In the genomic region with DNA sequence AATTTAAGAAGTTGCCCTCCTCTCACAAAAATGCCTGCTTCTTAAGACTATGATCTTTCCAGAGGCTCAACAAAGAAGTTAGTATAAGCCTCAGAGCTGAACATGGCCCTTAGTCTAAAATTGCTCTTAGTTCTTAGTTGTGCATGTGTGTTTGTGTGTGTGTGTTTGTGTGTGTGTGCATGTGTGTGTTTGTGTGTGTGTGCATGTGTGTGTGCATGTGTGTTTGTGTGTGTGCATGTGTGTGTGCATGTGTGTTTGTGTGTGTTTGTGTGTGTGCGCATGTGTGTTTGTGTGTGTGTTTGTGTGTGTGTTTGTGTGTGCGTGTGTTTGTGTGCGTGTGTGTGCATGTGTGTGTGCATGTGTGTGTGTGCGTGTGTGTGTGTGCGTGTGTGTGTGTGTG, we compare ENCODE assay signal across 32 cellular contexts. TPM values are rescaled to one million over a fixed set of nuclear protein-coding genes. Genes with fewer than 3 reads are reported as not detected.
"Had no signal": no experiment of that assay in that cellular context is flagged by ENCODE, and none has a peak within 500 bp of the region (broad histone marks: within the 10 kb centered on the region; RNA-seq: fewer than 3 reads in every experiment).

No MANE protein-coding gene starts in this region.

- DNase-seq: activated CD4-positive, alpha-beta memory T cell treated with anti-CD3 and anti-CD28 coated beads, Interleukin-2, amount 10 ng/mL, durations not matched to agents 7 days and 5 days; activated CD4-positive, alpha-beta T cell treated with anti-CD3 and anti-CD28 coated beads for 36 hours; activated CD4-positive, CD25-positive, alpha-beta regulatory T cell; activated CD4-positive, CD25-positive, alpha-beta regulatory T cell treated with anti-CD3 and anti-CD28 coated beads, Interleukin-2, amount 50 U/mL, for 72 hours; activated CD8-positive, alpha-beta memory T cell treated with anti-CD3 and anti-CD28 coated beads, Interleukin-2, amount 50 U/mL, for 48 hours; activated gamma-delta T cell; activated naive CD4-positive, alpha-beta T cell; activated naive CD4-positive, alpha-beta T cell treated with anti-CD3 and anti-CD28 coated beads, Interleukin-2, amount 10 ng/mL, durations not matched to agents 7 days and 5 days; activated T-cell treated with anti-CD3 and anti-CD28 coated beads for 4 hours; activated T-cell treated with anti-CD3 and anti-CD28 coated beads, Interleukin-2, amount 50 U/mL, for 24 hours; activated T-cell treated with anti-CD3 and anti-CD28 coated beads, Interleukin-2, amount 50 U/mL, for 72 hours; adrenal gland; amygdala; aorta; caudate nucleus; cortex of kidney; dermis blood vessel endothelial cell; effector CD4-positive, alpha-beta T cell; effector memory CD8-positive, alpha-beta T cell; erythroblast; foreskin keratinocyte; gastrocnemius medialis; glutamatergic neuron; heart left ventricle; T-helper 1 cell; T-helper 17 cell had no signal

- H3K9me3 ChIP-seq: adrenal gland, body of pancreas, esophagus muscularis mucosa, gastrocnemius medialis, heart left ventricle had no signal

- H3K27me3 ChIP-seq: adrenal gland, body of pancreas, esophagus muscularis mucosa, foreskin keratinocyte, gastrocnemius medialis, heart left ventricle, hepatocyte had no signal

- H2AFZ ChIP-seq: hepatocyte had no signal

- H3K36me3 Mint-ChIP-seq: activated naive CD4-positive, alpha-beta T cell treated with anti-CD3 and anti-CD28 coated beads, Interleukin-2, amount 10 ng/mL, durations not matched to agents 7 days and 5 days; activated naive CD4-positive, alpha-beta T cell treated with anti-CD3 and anti-CD28 coated beads, Interleukin-2, amount 50 U/mL, for 72 hours had no signal

- H3K4me2 ChIP-seq: hepatocyte had no signal

- H3K4me3 ChIP-seq: adrenal gland, body of pancreas, esophagus muscularis mucosa, gastrocnemius medialis, heart left ventricle, hepatocyte had no signal

- H3K4me1 Mint-ChIP-seq: T-helper 17 cell had no signal

- H3K79me2 ChIP-seq: hepatocyte had no signal

- H3K36me3 ChIP-seq: adrenal gland, esophagus muscularis mucosa, gastrocnemius medialis, heart left ventricle had no signal

- H3K27me3 Mint-ChIP-seq: activated CD4-positive, alpha-beta memory T cell treated with anti-CD3 and anti-CD28 coated beads, Interleukin-2, amount 10 ng/mL, durations not matched to agents 7 days and 5 days; activated CD4-positive, alpha-beta T cell treated with anti-CD3 and anti-CD28 coated beads for 36 hours; activated naive CD4-positive, alpha-beta T cell treated with anti-CD3 and anti-CD28 coated beads, Interleukin-2, amount 10 ng/mL, durations not matched to agents 7 days and 5 days; activated T-cell treated with anti-CD3 and anti-CD28 coated beads, Interleukin-2, amount 50 U/mL, for 24 hours; T-helper 17 cell had no signal

- ATAC-seq: activated CD4-positive, alpha-beta T cell treated with anti-CD3 and anti-CD28 coated beads for 36 hours; activated naive CD4-positive, alpha-beta T cell treated with anti-CD3 and anti-CD28 coated beads, Interleukin-2, amount 50 U/mL, for 72 hours; activated T-cell treated with anti-CD3 and anti-CD28 coated beads, Interleukin-2, amount 50 U/mL, for 72 hours; effector memory CD8-positive, alpha-beta T cell; foreskin keratinocyte; gastrocnemius medialis; heart left ventricle; T-helper 17 cell had no signal

- H3K9me3 Mint-ChIP-seq: activated CD4-positive, alpha-beta memory T cell treated with anti-CD3 and anti-CD28 coated beads, Interleukin-2, amount 10 ng/mL, durations not matched to agents 7 days and 5 days; activated naive CD4-positive, alpha-beta T cell treated with anti-CD3 and anti-CD28 coated beads, Interleukin-2, amount 10 ng/mL, durations not matched to agents 7 days and 5 days; activated T-cell treated with anti-CD3 and anti-CD28 coated beads, Interleukin-2, amount 50 U/mL, for 24 hours; effector memory CD8-positive, alpha-beta T cell; T-helper 2 cell treated with Interferon-gamma antibody and Interleukin-4, amounts not matched to agents 5 μg/mL and 100 μg/mL, for 36 hours had no signal

- H3K4me3 Mint-ChIP-seq: activated CD4-positive, alpha-beta memory T cell treated with anti-CD3 and anti-CD28 coated beads, Interleukin-2, amount 10 ng/mL, durations not matched to agents 7 days and 5 days; activated CD4-positive, alpha-beta T cell treated with anti-CD3 and anti-CD28 coated beads for 36 hours; activated naive CD4-positive, alpha-beta T cell treated with anti-CD3 and anti-CD28 coated beads, Interleukin-2, amount 10 ng/mL, durations not matched to agents 7 days and 5 days; activated T-cell treated with anti-CD3 and anti-CD28 coated beads, Interleukin-2, amount 50 U/mL, for 24 hours; activated T-cell treated with anti-CD3 and anti-CD28 coated beads, Interleukin-2, amount 50 U/mL, for 72 hours; effector memory CD8-positive, alpha-beta T cell; T-helper 17 cell; T-helper 2 cell treated with Interferon-gamma antibody and Interleukin-4, amounts not matched to agents 5 μg/mL and 100 μg/mL, for 36 hours had no signal

- H3K4me1 ChIP-seq: gastrocnemius medialis had no signal

- FAIRE-seq: colon had no signal

- H3K27ac ChIP-seq: adrenal gland, body of pancreas, esophagus muscularis mucosa, foreskin keratinocyte, gastrocnemius medialis, heart left ventricle, hepatocyte had no signal

- H3K27ac Mint-ChIP-seq: activated CD4-positive, alpha-beta memory T cell treated with anti-CD3 and anti-CD28 coated beads, Interleukin-2, amount 10 ng/mL, durations not matched to agents 7 days and 5 days; activated CD4-positive, alpha-beta T cell treated with anti-CD3 and anti-CD28 coated beads for 36 hours; activated naive CD4-positive, alpha-beta T cell treated with anti-CD3 and anti-CD28 coated beads, Interleukin-2, amount 10 ng/mL, durations not matched to agents 7 days and 5 days; activated naive CD4-positive, alpha-beta T cell treated with anti-CD3 and anti-CD28 coated beads, Interleukin-2, amount 50 U/mL, for 72 hours; activated T-cell treated with anti-CD3 and anti-CD28 coated beads, Interleukin-2, amount 50 U/mL, for 24 hours; activated T-cell treated with anti-CD3 and anti-CD28 coated beads, Interleukin-2, amount 50 U/mL, for 72 hours; effector memory CD8-positive, alpha-beta T cell; T-helper 17 cell; T-helper 2 cell treated with Interferon-gamma antibody and Interleukin-4, amounts not matched to agents 5 μg/mL and 100 μg/mL, for 36 hours had no signal

RNA-seq across cellular contexts. Expression of gene IL31RA, which starts 15.8 kb away (rescaled TPM):
- total RNA-seq: activated CD4-positive, alpha-beta T cell treated with anti-CD3 and anti-CD28 coated beads for 36 hours; adrenal gland; body of pancreas; dermis blood vessel endothelial cell; T-helper 17 cell had no signal
